In the genomic region with DNA sequence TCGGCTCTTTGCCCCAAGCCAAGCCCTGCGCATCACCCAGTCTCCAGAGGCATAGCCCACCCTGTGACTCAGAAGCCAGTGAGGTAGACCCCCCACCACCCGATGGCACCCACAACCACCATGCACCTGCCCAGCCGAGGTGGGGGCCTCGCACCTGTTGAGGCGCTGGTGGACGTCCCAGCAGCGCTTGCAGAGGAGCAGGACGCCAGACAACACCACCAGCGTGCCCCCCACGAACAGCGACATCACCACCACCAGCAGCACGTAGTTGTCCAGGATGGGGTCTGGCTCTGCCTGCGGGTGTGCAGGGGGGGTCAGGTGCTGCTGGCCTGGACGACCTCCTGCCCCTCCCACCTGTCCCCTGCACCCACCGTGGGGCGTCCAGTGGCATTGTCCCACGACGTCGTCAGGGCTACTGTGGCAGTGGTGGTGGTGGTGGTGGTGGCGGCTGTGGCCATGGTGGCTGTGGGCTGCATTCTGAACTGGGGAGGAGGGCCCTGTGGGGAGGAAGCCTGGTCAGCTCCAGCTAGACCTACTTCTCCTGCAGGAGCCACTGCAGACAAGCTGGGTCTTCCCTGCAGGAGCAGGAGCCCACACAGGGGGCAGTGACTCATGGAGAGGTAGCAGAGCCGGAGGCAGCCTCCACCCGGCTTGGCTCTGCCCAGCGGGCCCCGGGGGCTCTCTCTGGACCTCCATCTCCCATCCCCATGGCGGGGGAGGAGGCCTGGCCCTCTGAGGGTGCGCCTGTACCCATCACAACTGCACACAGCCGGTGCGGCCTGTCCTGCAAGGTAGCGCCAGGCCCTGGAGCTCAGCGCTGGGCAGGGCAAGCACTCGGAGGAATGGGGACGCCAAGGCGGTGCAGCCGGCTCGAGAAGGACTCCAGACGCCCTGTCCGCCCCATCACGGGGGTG, we compare ENCODE assay signal across 11 cellular contexts. TPM values are rescaled to one million over a fixed set of nuclear protein-coding genes. Genes with fewer than 3 reads are reported as not detected.
DNase-seq lines count a peak whose midpoint lies in the region; ATAC-seq and TF ChIP-seq lines count a peak whose summit lies in the region.
"Had no signal": no experiment of that assay in that cellular context is flagged by ENCODE, and none has a peak within 500 bp of the region (broad histone marks: within the 10 kb centered on the region; RNA-seq: fewer than 3 reads in every experiment).

No MANE protein-coding gene starts in this region.

- no peaks in the 10 kb centered on the region for H3K9me3 Mint-ChIP-seq in activated T-cell treated with anti-CD3 and anti-CD28 coated beads, Interleukin-2, amount 50 U/mL, for 72 hours
- no peaks in the 10 kb centered on the region for H3K9me3 Mint-ChIP-seq in activated T-helper 2 cell treated with anti-CD3 and anti-CD28 coated beads, Interferon-gamma antibody, Interleukin-2, Interleukin-4, amounts not matched to agents 10 μg/mL and 5 μg/mL and 100 μg/mL, durations not matched to agents 14 hours and 24 hours and 36 hours
- H3K9me3 Mint-ChIP-seq in glutamatergic neuron (ENCODE audit: unreplicated experiment), result peaks cover 15% of the 10 kb centered on the region

- no peak overlapping the region for H3K27ac Mint-ChIP-seq in activated T-cell treated with anti-CD3 and anti-CD28 coated beads, Interleukin-2, amount 50 U/mL, for 72 hours
- no peak overlapping the region for H3K27ac Mint-ChIP-seq in activated T-helper 2 cell treated with anti-CD3 and anti-CD28 coated beads, Interferon-gamma antibody, Interleukin-2, Interleukin-4, amounts not matched to agents 10 μg/mL and 5 μg/mL and 100 μg/mL, durations not matched to agents 14 hours and 24 hours and 36 hours
- H3K27ac Mint-ChIP-seq in glutamatergic neuron (ENCODE audit: unreplicated experiment), result no peak overlapping the region

- intact Hi-C loops in activated T-helper 2 cell treated with anti-CD3 and anti-CD28 coated beads, Interferon-gamma antibody, Interleukin-2, Interleukin-4, amounts not matched to agents 10 μg/mL and 5 μg/mL and 100 μg/mL, durations not matched to agents 14 hours and 24 hours and 36 hours (cut with micrococcal nuclease), result no loop called here
- intact Hi-C loops in uterus (cut with DNase I; ENCODE audit: low total_unique reads), result no loop called here

- H3K4me3 ChIP-seq in suprapubic skin (peak overlapping the region; percentile 71), uterus (no peak overlapping the region)

- TF ChIP-seq EP300 in suprapubic skin (IDR thresholded peaks at IDR 0.05), result no peak

- H3K36me3 Mint-ChIP-seq in activated T-cell treated with anti-CD3 and anti-CD28 coated beads, Interleukin-2, amount 50 U/mL, for 72 hours (ENCODE audit: insufficient read depth in 2 of 2), result no peaks in the 10 kb centered on the region
- H3K36me3 Mint-ChIP-seq in activated T-helper 2 cell treated with anti-CD3 and anti-CD28 coated beads, Interferon-gamma antibody, Interleukin-2, Interleukin-4, amounts not matched to agents 10 μg/mL and 5 μg/mL and 100 μg/mL, durations not matched to agents 14 hours and 24 hours and 36 hours (ENCODE audit: low read depth), result no peaks in the 10 kb centered on the region
- H3K36me3 Mint-ChIP-seq in glutamatergic neuron (ENCODE audit: unreplicated experiment), result no peaks in the 10 kb centered on the region

- ATAC-seq in activated T-cell treated with anti-CD3 and anti-CD28 coated beads, Interleukin-2, amount 50 U/mL, for 72 hours (replicated peaks in 1 of 2), result no peak
- ATAC-seq in HG03045 (IDR thresholded peaks at IDR 0.05; ENCODE audit: unreplicated experiment), result no peak
- ATAC-seq: psoas muscle had no signal

- WGBS in suprapubic skin, result 80% methylated on average over 5 of the region's 39 CpGs

- H3K27me3 Mint-ChIP-seq in activated T-cell treated with anti-CD3 and anti-CD28 coated beads, Interleukin-2, amount 50 U/mL, for 72 hours (ENCODE audit: low read depth), result peaks cover 14% of the 10 kb centered on the region
- peaks cover 13% of the 10 kb centered on the region for H3K27me3 Mint-ChIP-seq in activated T-helper 2 cell treated with anti-CD3 and anti-CD28 coated beads, Interferon-gamma antibody, Interleukin-2, Interleukin-4, amounts not matched to agents 10 μg/mL and 5 μg/mL and 100 μg/mL, durations not matched to agents 14 hours and 24 hours and 36 hours (ENCODE audit: low read depth)
- peaks cover 15% of the 10 kb centered on the region for H3K27me3 Mint-ChIP-seq in glutamatergic neuron (ENCODE audit: unreplicated experiment)

- H3K4me1 ChIP-seq in suprapubic skin (peaks cover 63% of the 10 kb centered on the region), uterus (peaks cover 0 to 16% of the 10 kb centered on the region in 2 donors)

- peaks cover 20% of the 10 kb centered on the region for H3K4me1 Mint-ChIP-seq in activated T-cell treated with anti-CD3 and anti-CD28 coated beads, Interleukin-2, amount 50 U/mL, for 72 hours (ENCODE audit: low read depth)
- peaks cover 14% of the 10 kb centered on the region for H3K4me1 Mint-ChIP-seq in activated T-helper 2 cell treated with anti-CD3 and anti-CD28 coated beads, Interferon-gamma antibody, Interleukin-2, Interleukin-4, amounts not matched to agents 10 μg/mL and 5 μg/mL and 100 μg/mL, durations not matched to agents 14 hours and 24 hours and 36 hours (ENCODE audit: low read depth)
- H3K4me1 Mint-ChIP-seq in glutamatergic neuron (ENCODE audit: low read depth, unreplicated experiment), result peaks cover 6% of the 10 kb centered on the region

- TF ChIP-seq POLR2A in suprapubic skin (IDR thresholded peaks at IDR 0.05) (no peak), uterus (IDR thresholded peaks at IDR 0.05) (no peak)

- H3K4me3 Mint-ChIP-seq in activated T-cell treated with anti-CD3 and anti-CD28 coated beads, Interleukin-2, amount 50 U/mL, for 72 hours, result peak overlapping the region; percentile 47 to 72
- peak overlapping the region; percentile 17 for H3K4me3 Mint-ChIP-seq in activated T-helper 2 cell treated with anti-CD3 and anti-CD28 coated beads, Interferon-gamma antibody, Interleukin-2, Interleukin-4, amounts not matched to agents 10 μg/mL and 5 μg/mL and 100 μg/mL, durations not matched to agents 14 hours and 24 hours and 36 hours (ENCODE audit: low read depth)
- H3K4me3 Mint-ChIP-seq in glutamatergic neuron (ENCODE audit: unreplicated experiment), result peak overlapping the region; percentile 42

- no peak for DNase-seq in activated T-cell treated with anti-CD3 and anti-CD28 coated beads, Interleukin-2, amount 50 U/mL, for 72 hours
- no peak for DNase-seq in activated T-cell treated with anti-CD3 and anti-CD28 coated beads, Interleukin-2, amount 50 U/mL, for 48 hours
- DNase-seq in activated T-helper 2 cell treated with anti-CD3 and anti-CD28 coated beads, Interferon-gamma antibody, Interleukin-2, Interleukin-4, amounts not matched to agents 10 μg/mL and 5 μg/mL and 100 μg/mL, durations not matched to agents 14 hours and 24 hours and 36 hours (ENCODE audit: low spot score), result no peak
- DNase-seq in glutamatergic neuron, result no peak
- no peak for DNase-seq in suprapubic skin (ENCODE audit: low spot score in 2 of 2)
- no peak for DNase-seq in uterus
- no peak for DNase-seq in activated gamma-delta T cell (lab: John Stamatoyannopoulos, UW)
- DNase-seq: NCI-H774, psoas muscle had no signal

- H3K27ac ChIP-seq in suprapubic skin (peak overlapping the region; percentile 19), uterus (no peak overlapping the region)
- H3K27ac ChIP-seq: KMS-11, psoas muscle had no signal

- TF ChIP-seq CTCF in glutamatergic neuron (IDR thresholded peaks at IDR 0.05; ENCODE audit: partially characterized antibody, unreplicated experiment) (no peak), suprapubic skin (IDR thresholded peaks at IDR 0.05) (no peak), uterus (IDR thresholded peaks at IDR 0.05) (no peak)

- H3K36me3 ChIP-seq in suprapubic skin, result no peaks in the 10 kb centered on the region
- no peaks in the 10 kb centered on the region for H3K36me3 ChIP-seq in uterus

- peaks cover 7% of the 10 kb centered on the region for H3K27me3 ChIP-seq in suprapubic skin
- H3K27me3 ChIP-seq in uterus, result peaks cover 0 to 8% of the 10 kb centered on the region in 2 donors

- H3K9me3 ChIP-seq in suprapubic skin (no peaks in the 10 kb centered on the region), uterus (no peaks in the 10 kb centered on the region)
- H3K9me3 ChIP-seq: psoas muscle had no signal

RNA-seq across cellular contexts. Expression of gene CBARP, which starts 1.9 kb away (rescaled TPM):
- total RNA-seq in activated T-cell treated with anti-CD3 and anti-CD28 coated beads, Interleukin-2, amount 50 U/mL, for 72 hours, result under 1 TPM; 0.38 to 0.58 TPM
- 3.5 and 3.7 TPM in 2 replicates for total RNA-seq in activated T-helper 2 cell treated with anti-CD3 and anti-CD28 coated beads, Interferon-gamma antibody, Interleukin-2, Interleukin-4, amounts not matched to agents 10 μg/mL and 5 μg/mL and 100 μg/mL, durations not matched to agents 14 hours and 24 hours and 36 hours
- total RNA-seq in glutamatergic neuron (ENCODE audit: unreplicated experiment), result 74.7 TPM
- total RNA-seq in suprapubic skin, result 1 to 10 TPM; 2.9 to 8.6 (median 5.1) TPM
- total RNA-seq in uterus, result 1 to 10 TPM in 2 of 4 donors, under 1 TPM in 1, not detected in 1; 0.26 to 1.5 (median 1.0) TPM

RNA-seq across cellular contexts. Expression of gene ATP5F1D, which starts 5.7 kb away (rescaled TPM):
- total RNA-seq in activated T-cell treated with anti-CD3 and anti-CD28 coated beads, Interleukin-2, amount 50 U/mL, for 72 hours, result 100 to 1,000 TPM; 169 to 201 TPM
- 233 and 240 TPM in 2 replicates for total RNA-seq in activated T-helper 2 cell treated with anti-CD3 and anti-CD28 coated beads, Interferon-gamma antibody, Interleukin-2, Interleukin-4, amounts not matched to agents 10 μg/mL and 5 μg/mL and 100 μg/mL, durations not matched to agents 14 hours and 24 hours and 36 hours
- total RNA-seq in glutamatergic neuron (ENCODE audit: unreplicated experiment) (129 TPM), suprapubic skin (100 to 1,000 TPM; 102 to 205 (median 137) TPM), uterus (100 to 1,000 TPM in 2 of 4 donors, 10 to 100 TPM in 1, 1 to 10 TPM in 1; 4.7 to 164 (median 68.9) TPM)

RNA-seq across cellular contexts. Expression of gene MIDN, which starts 12.5 kb away (rescaled TPM):
- 10 to 100 TPM; 72.3 to 75.4 TPM for total RNA-seq in activated T-cell treated with anti-CD3 and anti-CD28 coated beads, Interleukin-2, amount 50 U/mL, for 72 hours
- 84.7 and 85.4 TPM in 2 replicates for total RNA-seq in activated T-helper 2 cell treated with anti-CD3 and anti-CD28 coated beads, Interferon-gamma antibody, Interleukin-2, Interleukin-4, amounts not matched to agents 10 μg/mL and 5 μg/mL and 100 μg/mL, durations not matched to agents 14 hours and 24 hours and 36 hours
- total RNA-seq in glutamatergic neuron (ENCODE audit: unreplicated experiment) (325 TPM), suprapubic skin (100 to 1,000 TPM in 2 of 4 donors, 10 to 100 TPM in 2; 89.0 to 153 (median 105) TPM), uterus (100 to 1,000 TPM in 1 of 4 donors, 10 to 100 TPM in 2, under 1 TPM in 1; 0.77 to 108 (median 15.0) TPM)

RNA-seq across cellular contexts. Expression of gene STK11, which starts 30.3 kb away (rescaled TPM):
- total RNA-seq in activated T-cell treated with anti-CD3 and anti-CD28 coated beads, Interleukin-2, amount 50 U/mL, for 72 hours, result 10 to 100 TPM; 81.5 to 86.3 TPM
- total RNA-seq in activated T-helper 2 cell treated with anti-CD3 and anti-CD28 coated beads, Interferon-gamma antibody, Interleukin-2, Interleukin-4, amounts not matched to agents 10 μg/mL and 5 μg/mL and 100 μg/mL, durations not matched to agents 14 hours and 24 hours and 36 hours, result 65.7 and 71.1 TPM in 2 replicates
- total RNA-seq in glutamatergic neuron (ENCODE audit: unreplicated experiment) (48.2 TPM), suprapubic skin (10 to 100 TPM; 62.5 to 76.9 (median 66.4) TPM), uterus (10 to 100 TPM; 17.4 to 62.8 (median 43.3) TPM)

RNA-seq across cellular contexts. Expression of gene CIRBP, which starts 33.2 kb away (rescaled TPM):
- total RNA-seq in activated T-cell treated with anti-CD3 and anti-CD28 coated beads, Interleukin-2, amount 50 U/mL, for 72 hours, result 100 to 1,000 TPM; 400 to 456 TPM
- total RNA-seq in activated T-helper 2 cell treated with anti-CD3 and anti-CD28 coated beads, Interferon-gamma antibody, Interleukin-2, Interleukin-4, amounts not matched to agents 10 μg/mL and 5 μg/mL and 100 μg/mL, durations not matched to agents 14 hours and 24 hours and 36 hours, result 214 and 226 TPM in 2 replicates
- total RNA-seq in glutamatergic neuron (ENCODE audit: unreplicated experiment) (341 TPM), suprapubic skin (100 to 1,000 TPM; 338 to 672 (median 451) TPM), uterus (100 to 1,000 TPM; 235 to 950 (median 535) TPM)
